In the genomic region with DNA sequence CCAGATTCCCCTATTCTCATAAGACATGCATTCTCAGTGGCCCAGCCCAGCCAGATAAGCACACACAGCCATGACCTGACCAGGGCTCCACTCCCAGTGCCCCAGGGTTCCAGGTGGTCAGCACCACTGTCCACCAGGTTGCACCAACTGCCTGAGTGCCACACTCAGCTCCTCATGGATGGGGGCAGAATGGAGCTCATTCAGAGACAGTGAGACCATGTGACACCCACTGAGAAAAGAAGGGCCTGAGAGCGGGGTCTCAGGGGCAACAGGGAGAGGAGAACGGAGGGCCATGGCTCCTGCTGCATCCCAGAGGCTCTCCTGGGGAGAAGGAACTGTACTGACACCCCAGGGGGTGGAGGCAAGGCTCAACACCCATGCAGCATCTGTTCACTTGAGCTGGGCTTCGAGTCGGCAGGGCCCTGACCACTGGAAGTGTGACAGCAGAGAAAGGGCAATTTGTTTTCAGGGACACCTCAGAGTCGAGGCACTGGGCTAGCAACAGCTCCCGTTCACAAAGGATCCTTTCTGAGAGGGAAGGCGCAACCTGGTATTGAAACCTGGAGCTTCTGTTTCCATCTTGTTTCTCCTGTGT, we compare ENCODE assay signal across 34 cellular contexts. TPM values are rescaled to one million over a fixed set of nuclear protein-coding genes. Genes with fewer than 3 reads are reported as not detected.
"Had no signal": no experiment of that assay in that cellular context is flagged by ENCODE, and none has a peak within 500 bp of the region (broad histone marks: within the 10 kb centered on the region; RNA-seq: fewer than 3 reads in every experiment).

No MANE protein-coding gene starts in this region.

- H3K9me3 Mint-ChIP-seq: activated naive CD4-positive, alpha-beta T cell treated with anti-CD3 and anti-CD28 coated beads for 36 hours; activated T-helper 1 cell treated with anti-CD3 and anti-CD28 coated beads, Interleukin-12 subunit alpha, Interleukin-12 subunit beta, Interleukin-2, Interleukin-4 antibody, amounts not matched to agents 30 ng/mL and 10 ng/mL and 1 ng/mL, durations not matched to agents 14 hours and 24 hours and 36 hours; endodermal cell; nephron progenitor cell; stimulated activated memory B cell treated with anti-CD40 and anti-IgM and Interleukin-4, amounts not matched to agents 10 μg/mL and 1 μg/mL and 100 μg/mL, for 72 hours; T-helper 1 cell treated with Interleukin-12 subunit alpha and Interleukin-12 subunit beta and Interleukin-4 antibody, amounts not matched to agents 30 μg/mL and 1 μg/mL, for 36 hours had no signal

- H3K4me3 ChIP-seq: heart right ventricle, left ventricle myocardium inferior, pancreas, psoas muscle, right atrium auricular region, skin epidermis, transverse colon, uterus had no signal

- H3K27ac ChIP-seq: brain microvascular endothelial cell, foreskin keratinocyte, pancreas, psoas muscle, right atrium auricular region, skin epidermis, transverse colon, uterus, VCaP had no signal

- H3K4me1 ChIP-seq: foreskin keratinocyte, pancreas, psoas muscle, transverse colon, uterus had no signal

- H3K27me3 Mint-ChIP-seq: stimulated activated memory B cell treated with anti-CD40 and anti-IgM and Interleukin-4, amounts not matched to agents 10 μg/mL and 1 μg/mL and 100 μg/mL, for 72 hours had no signal

- H3K27me3 ChIP-seq: brain microvascular endothelial cell, foreskin keratinocyte, heart right ventricle, pancreas, right atrium auricular region, transverse colon, uterus had no signal

- FAIRE-seq: astrocyte, pancreas, TTC549 had no signal

- H3K27ac Mint-ChIP-seq: activated naive CD4-positive, alpha-beta T cell treated with anti-CD3 and anti-CD28 coated beads for 36 hours; activated T-helper 1 cell treated with anti-CD3 and anti-CD28 coated beads, Interleukin-12 subunit alpha, Interleukin-12 subunit beta, Interleukin-2, Interleukin-4 antibody, amounts not matched to agents 30 ng/mL and 10 ng/mL and 1 ng/mL, durations not matched to agents 14 hours and 24 hours and 36 hours; endodermal cell; nephron progenitor cell; stimulated activated memory B cell treated with anti-CD40 and anti-IgM and Interleukin-4, amounts not matched to agents 10 μg/mL and 1 μg/mL and 100 μg/mL, for 72 hours; T-helper 1 cell treated with Interleukin-12 subunit alpha and Interleukin-12 subunit beta and Interleukin-4 antibody, amounts not matched to agents 30 μg/mL and 1 μg/mL, for 36 hours had no signal

- ATAC-seq: esophagus mucosa; foreskin keratinocyte; pancreas; psoas muscle; stimulated activated memory B cell treated with anti-CD40 and anti-IgM and Interleukin-4, amounts not matched to agents 10 μg/mL and 1 μg/mL and 100 μg/mL, for 72 hours had no signal

- H3K9me3 ChIP-seq: heart right ventricle, left ventricle myocardium inferior, pancreas, psoas muscle, right atrium auricular region, transverse colon, uterus had no signal

- DNase-seq: activated CD4-positive, alpha-beta T cell treated with anti-CD3 and anti-CD28 coated beads for 4 hours; activated CD4-positive, alpha-beta T cell treated with anti-CD3 and anti-CD28 coated beads, Interleukin-2, amount 50 U/mL, for 4 hours; activated effector memory CD4-positive, alpha-beta T cell treated with anti-CD3 and anti-CD28 coated beads, Interleukin-2, amount 50 U/mL, for 16 hours; activated naive CD4-positive, alpha-beta T cell treated with anti-CD3 and anti-CD28 coated beads for 36 hours; activated T-cell treated with anti-CD3 and anti-CD28 coated beads for 4 hours; amniotic stem cell; brain microvascular endothelial cell; endodermal cell; foreskin keratinocyte; heart right ventricle; kidney glomerular epithelial cell; left ventricle myocardium inferior; nephron progenitor cell; psoas muscle; stimulated activated CD4-positive, alpha-beta T cell treated with anti-CD3 and anti-CD28 coated beads, Interleukin-12 subunit alpha, Interleukin-12 subunit beta, amount 100 ng/mL, for 4 hours; stimulated activated CD4-positive, alpha-beta T cell treated with anti-CD3 and anti-CD28 coated beads, Interleukin-4, amount 100 ng/mL, for 24 hours; SW 1271; T-helper 9 cell; transverse colon; uterus had no signal

- H3K4me3 Mint-ChIP-seq: activated naive CD4-positive, alpha-beta T cell treated with anti-CD3 and anti-CD28 coated beads for 36 hours; activated T-helper 1 cell treated with anti-CD3 and anti-CD28 coated beads, Interleukin-12 subunit alpha, Interleukin-12 subunit beta, Interleukin-2, Interleukin-4 antibody, amounts not matched to agents 30 ng/mL and 10 ng/mL and 1 ng/mL, durations not matched to agents 14 hours and 24 hours and 36 hours; endodermal cell; nephron progenitor cell; stimulated activated memory B cell treated with anti-CD40 and anti-IgM and Interleukin-4, amounts not matched to agents 10 μg/mL and 1 μg/mL and 100 μg/mL, for 72 hours; T-helper 1 cell treated with Interleukin-12 subunit alpha and Interleukin-12 subunit beta and Interleukin-4 antibody, amounts not matched to agents 30 μg/mL and 1 μg/mL, for 36 hours had no signal

- H3K36me3 ChIP-seq: uterus had no signal

RNA-seq across cellular contexts. Expression of a gene that starts 18.7 kb away (rescaled TPM):
- total RNA-seq: activated naive CD4-positive, alpha-beta T cell treated with anti-CD3 and anti-CD28 coated beads for 36 hours; activated T-helper 1 cell treated with anti-CD3 and anti-CD28 coated beads, Interleukin-12 subunit alpha, Interleukin-12 subunit beta, Interleukin-2, Interleukin-4 antibody, amounts not matched to agents 30 ng/mL and 10 ng/mL and 1 ng/mL, durations not matched to agents 14 hours and 24 hours and 36 hours; astrocyte; cardiac septum; endodermal cell; esophagus mucosa; foreskin keratinocyte; left ventricle myocardium inferior; lung microvascular endothelial cell; mucosa of gallbladder; right atrium auricular region; temporal lobe; transverse colon had no signal
- polyA plus RNA-seq: foreskin keratinocyte had no signal
